ENCODE assay signal across 1 cellular context in genomic region chr6:137693737-137694136, GRCh38.
TF ChIP-seq lines count a peak whose summit lies in the region.

No MANE protein-coding gene starts in this region.

TF ChIP-seq in GM12878, 131 proteins besides CTCF, POLR2A, EP300 and RAD21 (continued from another document):
- TF ChIP-seq SKIL (IDR thresholded peaks at IDR 0.05; ENCODE audit: low read depth, poor library complexity, severe bottlenecking) (no peak), SRF (IDR thresholded peaks at IDR 0.05; ENCODE audit: low read depth in 2 of 2, low read length in 2 of 2) (no peak), PKNOX1 (IDR thresholded peaks at IDR 0.05) (no peak), CREB1 (IDR thresholded peaks at IDR 0.05; ENCODE audit: low read depth) (peak; percentile 29; the same call in 1 of the 2 replicates), E4F1 (IDR thresholded peaks at IDR 0.05; ENCODE audit: borderline replicate concordance, partially characterized antibody) (no peak)
